5 cellular contexts compared by ENCODE assay signal in genomic region chr9:137532891-137533468, GRCh38. TPM values are rescaled to one million over a fixed set of nuclear protein-coding genes. Genes with fewer than 3 reads are reported as not detected.
A peak's percentile ranks its signal among the peaks of the same experiment; 100 is the strongest.
DNase-seq lines count a peak whose midpoint lies in the region; ATAC-seq, FAIRE-seq and TF ChIP-seq lines count a peak whose summit lies in the region.
"Not testable (repeated sequence)": the region's sequence is repeated elsewhere in the genome, so short reads cannot be mapped to it uniquely, and the experiment has no call there.
"Had no signal": no experiment of that assay in that cellular context is flagged by ENCODE, and none has a peak within 500 bp of the region (broad histone marks: within the 10 kb centered on the region; RNA-seq: fewer than 3 reads in every experiment).

No MANE protein-coding gene starts in this region.

- peaks cover 80% of the 10 kb centered on the region for H3K4me1 ChIP-seq in BLaER1
- H3K4me1 ChIP-seq in K562 (replicated peaks in 1 of 2; ENCODE audit: control insufficient read depth in 2 of 2, insufficient read depth in 2 of 2, low read length in 2 of 2) = peaks cover 11 to 15% of the 10 kb centered on the region in 2 experiments; a peak in 4 of 5 replicates

- FAIRE-seq in K562 (lab: Jason Lieb, UNC) = not testable (repeated sequence)

- POLR2A ChIA-PET in K562 (lab: Yijun Ruan, JAX) = not testable (repeated sequence)

- H3K4me2 ChIP-seq in BLaER1 = peak overlapping the region; percentile 65
- H3K4me2 ChIP-seq in K562 (ENCODE audit: insufficient read depth, low read length) = not testable (repeated sequence)

- H3K79me2 ChIP-seq in K562 (ENCODE audit: control insufficient read depth, insufficient read depth, low read length) = not testable (repeated sequence)

- H3K9me3 Mint-ChIP-seq in progenitor cell of endocrine pancreas (ENCODE audit: low read depth) = not testable (repeated sequence)

- in situ Hi-C loops in K562 (cut with MboI) = not testable (repeated sequence)

- not testable (repeated sequence) for H3K27me3 ChIP-seq in BLaER1; K562 (ENCODE audit: control insufficient read depth in 2 of 2, insufficient read depth in 2 of 2, low read length in 2 of 2)

- not testable (repeated sequence) for H2AFZ ChIP-seq in K562 (ENCODE audit: low read depth, low read length)

- H3K27ac ChIP-seq in BLaER1; K562 (ENCODE audit: extremely low read depth, low read depth, low read length): not testable (repeated sequence)

- CTCF ChIA-PET in K562 (lab: Yijun Ruan, JAX; ENCODE audit: low intra/inter-chr PET ratio) = not testable (repeated sequence)

- not testable (repeated sequence) for H3K36me3 Mint-ChIP-seq in progenitor cell of endocrine pancreas (ENCODE audit: insufficient read depth)

- not testable (repeated sequence) for TF ChIP-seq CTCF in K562 (IDR thresholded peaks at IDR 0.05 in 2 of 3, conservative IDR thresholded peaks at IDR 0.05 in 1 of 3; ENCODE audit: insufficient read depth in 2 of 3, low read depth in 1 of 3, low read length in 3 of 3); progenitor cell of endocrine pancreas (IDR thresholded peaks at IDR 0.05; ENCODE audit: unreplicated experiment)

- 45% methylated on average over 9 of the region's 10 CpGs for WGBS in K562 (ENCODE audit: insufficient coverage, low coverage, missing lambda C conversion rate)

- H3K4me3 ChIP-seq in BLaER1 = 0 out of 2 replicates have a peak overlapping the region, but pooled peaks have one; percentile 39
- not testable (repeated sequence) for H3K4me3 ChIP-seq in K562

- TF ChIP-seq EP300 in K562 (IDR thresholded peaks at IDR 0.05; ENCODE audit: low read length) = not testable (repeated sequence)

- TF ChIP-seq RAD21 in K562 (CRISPR knock-in tag; conservative IDR thresholded peaks at IDR 0.05 in 1 of 2, IDR thresholded peaks at IDR 0.05 in 1 of 2) = not testable (repeated sequence)

- peaks cover 57% of the 10 kb centered on the region for H3K9me3 ChIP-seq in BLaER1
- H3K9me3 ChIP-seq in K562 (replicated peaks; ENCODE audit: control insufficient read depth, insufficient read depth, low read depth, low read length) = not testable (repeated sequence)

- H3K27ac Mint-ChIP-seq in progenitor cell of endocrine pancreas = peak overlapping the region; percentile 49

- not testable (repeated sequence) for TF ChIP-seq POLR2A in K562 (conservative IDR thresholded peaks at IDR 0.05)

- DNase-seq in K562 (ENCODE audit: extremely low read depth in 1 of 4, low spot score in 3 of 4); progenitor cell of endocrine pancreas (ENCODE audit: low spot score, unreplicated experiment): not testable (repeated sequence)
- peak; percentile 8 for DNase-seq in Right ventricle myocardium inferior (ENCODE audit: missing footprints)

- not testable (repeated sequence) for H3K4me1 Mint-ChIP-seq in progenitor cell of endocrine pancreas (ENCODE audit: low read depth)

- H3K36me3 ChIP-seq in BLaER1 = peaks cover 26% of the 10 kb centered on the region
- H3K36me3 ChIP-seq in K562 (ENCODE audit: control insufficient read depth, insufficient read depth, low read length) = not testable (repeated sequence)

- not testable (repeated sequence) for H3K9me1 ChIP-seq in K562 (ENCODE audit: control insufficient read depth, insufficient read depth, low read length)

- intact Hi-C loops in K562 (cut with micrococcal nuclease) = loop anchor here (5.0 to 10.0 kb wide), 2 partner anchors 88 to 231 kb away; partner anchors contain the start of genes ENTPD8 and NRARP
- intact Hi-C loops in Right ventricle myocardium inferior (cut with DNase I) = not testable (repeated sequence)

- not testable (repeated sequence) for ATAC-seq in K562, Right ventricle myocardium inferior

- H3K9ac ChIP-seq in BLaER1 = not testable (repeated sequence)
- peak overlapping the region in 1 of 2 experiments; percentile 63; a peak in 1 of 4 replicates for H3K9ac ChIP-seq in K562 (ENCODE audit: insufficient read depth in 1 of 2, low read depth in 2 of 2, low read length in 2 of 2)

- not testable (repeated sequence) for H3K27me3 Mint-ChIP-seq in progenitor cell of endocrine pancreas

- H4K20me1 ChIP-seq in BLaER1; K562 (replicated peaks; ENCODE audit: control insufficient read depth, insufficient read depth, low read length): not testable (repeated sequence)

- H3K4me3 Mint-ChIP-seq in progenitor cell of endocrine pancreas (ENCODE audit: low read depth) = not testable (repeated sequence)

- not testable (repeated sequence) for BruUV-seq in K562 (replicated peaks; lab: Mats Ljungman, UMichigan)

RNA-seq across cellular contexts. Expression of gene PNPLA7, which starts 17.2 kb away (rescaled TPM):
- 2.8 and 5.5 TPM in 2 replicates for total RNA-seq in K562 (2011; cell fraction: chromatin; rRNA removed; ENCODE audit: low replicate concordance)
- 2.0 and 3.0 TPM in 2 replicates for total RNA-seq in K562 (2011; cell fraction: nucleolus; rRNA removed)
- total RNA-seq in K562 (2011; cell fraction: nucleoplasm; rRNA removed) = 2.3 and 3.4 TPM in 2 replicates
- total RNA-seq in K562 (2014; rRNA removed) = 0.14 and 0.45 TPM in 2 replicates
- 0.04 TPM in 1 of 2 replicates, not detected in the other for total RNA-seq in K562 (2014; rRNA removed; fragmentation: Illumina TruSeq; extraction: Trizol)
- 0.19 and 0.22 TPM in 2 replicates for total RNA-seq in K562 (2015; rRNA removed; fragmentation: Illumina TruSeq; extraction: Trizol)
- total RNA-seq in K562 (2021) = 0.58 and 0.75 TPM in 2 replicates
- polyA plus RNA-seq in K562 (2011; rRNA removed) = 0.17 and 0.66 TPM in 2 replicates
- polyA plus RNA-seq in K562 (2011; cell fraction: cytosol; rRNA removed) = 0.16 and 0.19 TPM in 2 replicates
- polyA plus RNA-seq in K562 (2011; cell fraction: nucleus; rRNA removed) = 4.1 and 5.1 TPM in 2 replicates
- polyA plus RNA-seq in K562 (2012) = 0.95 and 2.4 TPM in 2 replicates
- polyA plus RNA-seq in K562 (2014; fragmentation: Illumina TruSeq; extraction: Trizol) = 0.31 and 0.44 TPM in 2 replicates
- under 1 TPM in 1 of 2 experiments, not detected in 1; 0.01 TPM for polyA plus RNA-seq in K562 (2014; fragmentation: Nextera tagmentation; extraction: Ambion mirVana)
- 0.78 and 0.85 TPM in 2 replicates for polyA plus RNA-seq in K562 (2014; rRNA removed)
- polyA minus RNA-seq in K562 (2011; rRNA and poly(A)+ RNA removed) = 0.07 and 0.12 TPM in 2 replicates
- polyA minus RNA-seq in K562 (2011; cell fraction: cytosol; rRNA and poly(A)+ RNA removed) = 0.19 and 0.46 TPM in 2 replicates
- 0.54 and 1.00 TPM in 2 replicates for polyA minus RNA-seq in K562 (2011; cell fraction: nucleus; rRNA and poly(A)+ RNA removed)
- total RNA-seq in Right ventricle myocardium inferior = 9.8 TPM
- 7.9 and 8.8 TPM in 2 replicates for total RNA-seq in progenitor cell of endocrine pancreas
- total RNA-seq: G401 had no signal

RNA-seq across cellular contexts. Expression of gene MRPL41, which starts 18.7 kb away (rescaled TPM):
- 2.1 and 9.1 TPM in 2 replicates for total RNA-seq in K562 (2011; cell fraction: chromatin; rRNA removed; ENCODE audit: low replicate concordance)
- total RNA-seq in K562 (2011; cell fraction: nucleolus; rRNA removed) = 19.8 and 28.3 TPM in 2 replicates
- total RNA-seq in K562 (2011; cell fraction: nucleoplasm; rRNA removed) = 9.6 and 10.5 TPM in 2 replicates
- 239 and 259 TPM in 2 replicates for total RNA-seq in K562 (2014; rRNA removed)
- total RNA-seq in K562 (2014; rRNA removed; fragmentation: Illumina TruSeq; extraction: Trizol) = 9.2 and 11.6 TPM in 2 replicates
- total RNA-seq in K562 (2015; rRNA removed; fragmentation: Illumina TruSeq; extraction: Trizol) = 54.9 and 58.3 TPM in 2 replicates
- total RNA-seq in K562 (2021) = 146 and 158 TPM in 2 replicates
- 21.6 and 23.7 TPM in 2 replicates for polyA plus RNA-seq in K562 (2011; rRNA removed)
- 35.6 and 169 TPM in 2 replicates for polyA plus RNA-seq in K562 (2011; cell fraction: cytosol; rRNA removed)
- polyA plus RNA-seq in K562 (2011; cell fraction: nucleus; rRNA removed) = 18.9 and 28.4 TPM in 2 replicates
- polyA plus RNA-seq in K562 (2012) = 75.7 and 99.4 TPM in 2 replicates
- polyA plus RNA-seq in K562 (2014; fragmentation: Illumina TruSeq; extraction: Trizol) = 10.4 and 32.9 TPM in 2 replicates
- polyA plus RNA-seq in K562 (2014; fragmentation: Nextera tagmentation; extraction: Ambion mirVana) = 1 to 10 TPM; 2.6 to 4.1 TPM
- 184 and 216 TPM in 2 replicates for polyA plus RNA-seq in K562 (2014; rRNA removed)
- polyA minus RNA-seq in K562 (2011; rRNA and poly(A)+ RNA removed) = 1.7 and 3.9 TPM in 2 replicates
- polyA minus RNA-seq in K562 (2011; cell fraction: cytosol; rRNA and poly(A)+ RNA removed) = 21.6 and 22.5 TPM in 2 replicates
- 4.7 and 8.7 TPM in 2 replicates for polyA minus RNA-seq in K562 (2011; cell fraction: nucleus; rRNA and poly(A)+ RNA removed)
- total RNA-seq in Right ventricle myocardium inferior = 244 TPM
- total RNA-seq in progenitor cell of endocrine pancreas = 27.9 and 30.2 TPM in 2 replicates

RNA-seq across cellular contexts. Expression of gene DPH7, which starts 45.7 kb away (rescaled TPM):
- total RNA-seq in K562 (2011; cell fraction: chromatin; rRNA removed; ENCODE audit: low replicate concordance) = 207 and 328 TPM in 2 replicates
- total RNA-seq in K562 (2011; cell fraction: nucleolus; rRNA removed) = 176 and 183 TPM in 2 replicates
- 193 and 208 TPM in 2 replicates for total RNA-seq in K562 (2011; cell fraction: nucleoplasm; rRNA removed)
- total RNA-seq in K562 (2014; rRNA removed) = 49.7 and 54.8 TPM in 2 replicates
- 25.5 and 31.8 TPM in 2 replicates for total RNA-seq in K562 (2014; rRNA removed; fragmentation: Illumina TruSeq; extraction: Trizol)
- 30.8 and 31.4 TPM in 2 replicates for total RNA-seq in K562 (2015; rRNA removed; fragmentation: Illumina TruSeq; extraction: Trizol)
- total RNA-seq in K562 (2021) = 53.0 and 54.0 TPM in 2 replicates
- 56.1 and 64.2 TPM in 2 replicates for polyA plus RNA-seq in K562 (2011; rRNA removed)
- 42.3 and 50.6 TPM in 2 replicates for polyA plus RNA-seq in K562 (2011; cell fraction: cytosol; rRNA removed)
- polyA plus RNA-seq in K562 (2011; cell fraction: nucleus; rRNA removed) = 337 and 348 TPM in 2 replicates
- 32.2 and 49.3 TPM in 2 replicates for polyA plus RNA-seq in K562 (2012)
- polyA plus RNA-seq in K562 (2014; fragmentation: Illumina TruSeq; extraction: Trizol) = 37.1 and 41.3 TPM in 2 replicates
- polyA plus RNA-seq in K562 (2014; fragmentation: Nextera tagmentation; extraction: Ambion mirVana) = 10 to 100 TPM; 13.9 to 21.4 TPM
- polyA plus RNA-seq in K562 (2014; rRNA removed) = 65.5 and 68.6 TPM in 2 replicates
- 24.1 and 28.0 TPM in 2 replicates for polyA minus RNA-seq in K562 (2011; rRNA and poly(A)+ RNA removed)
- 10.1 and 16.2 TPM in 2 replicates for polyA minus RNA-seq in K562 (2011; cell fraction: cytosol; rRNA and poly(A)+ RNA removed)
- 42.9 and 65.3 TPM in 2 replicates for polyA minus RNA-seq in K562 (2011; cell fraction: nucleus; rRNA and poly(A)+ RNA removed)
- total RNA-seq in Right ventricle myocardium inferior = 17.2 TPM
- total RNA-seq in progenitor cell of endocrine pancreas = 58.8 and 64.0 TPM in 2 replicates

RNA-seq across cellular contexts. Expression of gene ZMYND19, which starts 57.3 kb away (rescaled TPM):
- 64.8 and 136 TPM in 2 replicates for total RNA-seq in K562 (2011; cell fraction: chromatin; rRNA removed; ENCODE audit: low replicate concordance)
- 82.2 and 86.9 TPM in 2 replicates for total RNA-seq in K562 (2011; cell fraction: nucleolus; rRNA removed)
- 72.2 and 86.4 TPM in 2 replicates for total RNA-seq in K562 (2011; cell fraction: nucleoplasm; rRNA removed)
- 71.7 and 91.1 TPM in 2 replicates for total RNA-seq in K562 (2014; rRNA removed)
- total RNA-seq in K562 (2014; rRNA removed; fragmentation: Illumina TruSeq; extraction: Trizol) = 25.8 and 29.0 TPM in 2 replicates
- total RNA-seq in K562 (2015; rRNA removed; fragmentation: Illumina TruSeq; extraction: Trizol) = 53.8 and 54.1 TPM in 2 replicates
- 80.9 and 86.7 TPM in 2 replicates for total RNA-seq in K562 (2021)
- 38.8 and 44.0 TPM in 2 replicates for polyA plus RNA-seq in K562 (2011; rRNA removed)
- 44.8 and 62.0 TPM in 2 replicates for polyA plus RNA-seq in K562 (2011; cell fraction: cytosol; rRNA removed)
- polyA plus RNA-seq in K562 (2011; cell fraction: nucleus; rRNA removed) = 169 and 210 TPM in 2 replicates
- 34.1 and 42.5 TPM in 2 replicates for polyA plus RNA-seq in K562 (2012)
- polyA plus RNA-seq in K562 (2014; fragmentation: Illumina TruSeq; extraction: Trizol) = 33.6 and 44.3 TPM in 2 replicates
- 1 to 10 TPM; 1.0 to 2.4 TPM for polyA plus RNA-seq in K562 (2014; fragmentation: Nextera tagmentation; extraction: Ambion mirVana)
- polyA plus RNA-seq in K562 (2014; rRNA removed) = 71.0 and 71.7 TPM in 2 replicates
- 13.9 and 22.3 TPM in 2 replicates for polyA minus RNA-seq in K562 (2011; rRNA and poly(A)+ RNA removed)
- polyA minus RNA-seq in K562 (2011; cell fraction: cytosol; rRNA and poly(A)+ RNA removed) = 23.8 and 30.1 TPM in 2 replicates
- 27.6 and 35.2 TPM in 2 replicates for polyA minus RNA-seq in K562 (2011; cell fraction: nucleus; rRNA and poly(A)+ RNA removed)
- 10.8 TPM for total RNA-seq in Right ventricle myocardium inferior
- total RNA-seq in progenitor cell of endocrine pancreas = 35.7 and 38.8 TPM in 2 replicates
